ENCODE assay signal across 20 cellular contexts in the genomic region with DNA sequence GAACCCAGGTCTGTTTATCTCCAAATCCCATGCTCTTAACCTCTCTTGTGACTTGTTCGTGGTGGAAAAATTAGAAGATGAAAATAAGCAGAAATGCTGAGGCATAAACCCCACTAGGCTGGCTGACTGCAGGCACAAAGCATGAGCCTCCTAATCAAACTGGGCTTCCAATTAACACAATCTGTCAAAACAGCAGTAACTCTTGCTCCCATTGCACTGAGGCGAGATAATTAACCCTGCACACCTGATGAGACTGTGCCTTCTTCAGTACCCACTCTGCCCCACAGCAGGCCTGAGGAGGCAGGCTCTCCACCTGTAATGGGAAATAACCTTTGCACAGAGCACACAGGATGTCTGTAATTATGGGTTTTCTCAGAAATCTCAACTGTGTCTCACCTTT.
A peak's percentile ranks its signal among the peaks of the same experiment; 100 is the strongest.
DNase-seq lines count a peak whose midpoint lies in the region.
"Had no signal": no experiment of that assay in that cellular context is flagged by ENCODE, and none has a peak within 500 bp of the region (broad histone marks: within the 10 kb centered on the region; RNA-seq: fewer than 3 reads in every experiment).

No MANE protein-coding gene starts in this region.

- peak in 2 of 3 experiments; percentile 49 to 80 for DNase-seq in NCI-H1417 (lab: John Stamatoyannopoulos, UW)
- no peak for DNase-seq in NCI-H1417 treated with DMSO at 0.1 percent for 48 hours (lab: John Stamatoyannopoulos, UW)
- peak; percentile 5 for DNase-seq in NCI-H748 (lab: John Stamatoyannopoulos, UW; ENCODE audit: unreplicated experiment)
- DNase-seq in NCI-H748 treated with DMSO at 0.1 percent for 48 hours (lab: John Stamatoyannopoulos, UW), result no peak
- peak; percentile 52 for DNase-seq in cerebellar cortex (ENCODE audit: low spot score)
- DNase-seq in mesenchymal stem cell, result no peak
- no peak for DNase-seq in NCI-H2107 (lab: John Stamatoyannopoulos, UW)
- no peak for DNase-seq in RPMI8226
- DNase-seq: Caco-2; CD4-positive, CD25-positive, alpha-beta regulatory T cell; CD8-positive, alpha-beta T cell; DMS153; DND-41; GDM1; H9 had no signal

- no peak overlapping the region for H2BK120ac ChIP-seq in mesenchymal stem cell (ENCODE audit: low read depth, low read length)

- H4K8ac ChIP-seq in mesenchymal stem cell (ENCODE audit: low read length), result peak overlapping the region; percentile 23

- H3K27me3 ChIP-seq in mesenchymal stem cell (ENCODE audit: control insufficient read depth in 1 of 2, insufficient read depth in 1 of 2, low read length in 2 of 2), result no peaks in the 10 kb centered on the region
- H3K27me3 ChIP-seq: BLaER1 had no signal

- H2AFZ ChIP-seq in mesenchymal stem cell (ENCODE audit: low read depth, low read length), result no peak overlapping the region
- H2AFZ ChIP-seq: GM23338 had no signal

- H3K27ac ChIP-seq in mesenchymal stem cell (ENCODE audit: low read length, poor library complexity, severe bottlenecking), result no peak overlapping the region
- H3K27ac ChIP-seq: 22Rv1, BLaER1, C4-2B had no signal

- no peaks in the 10 kb centered on the region for H3K9me3 ChIP-seq in mesenchymal stem cell (ENCODE audit: control insufficient read depth, low read length)
- H3K9me3 ChIP-seq: BLaER1, Caco-2 had no signal

- no peak overlapping the region for H3K4ac ChIP-seq in mesenchymal stem cell (ENCODE audit: low read depth in 1 of 2, low read length in 2 of 2)

- H2BK12ac ChIP-seq in mesenchymal stem cell (ENCODE audit: low read length in 2 of 2), result no peak overlapping the region

- H3K36me3 ChIP-seq in mesenchymal stem cell (ENCODE audit: control insufficient read depth in 1 of 2, insufficient read depth in 2 of 2, low read depth in 1 of 2, low read length in 2 of 2), result no peaks in the 10 kb centered on the region
- H3K36me3 ChIP-seq: BLaER1 had no signal

- H3K79me1 ChIP-seq in mesenchymal stem cell (replicated peaks; ENCODE audit: low read length, poor library complexity, severe bottlenecking), result no peaks in the 10 kb centered on the region

- WGBS in mesenchymal stem cell, result 100% methylated on average over 2 of the region's 2 CpGs

- no peak overlapping the region for H3K14ac ChIP-seq in mesenchymal stem cell (ENCODE audit: low read length in 2 of 2)

- H3K4me1 ChIP-seq in mesenchymal stem cell (ENCODE audit: control insufficient read depth, insufficient read depth, low read depth, low read length), result no peaks in the 10 kb centered on the region
- H3K4me1 ChIP-seq: BLaER1, Caco-2 had no signal

- H3K18ac ChIP-seq in mesenchymal stem cell (ENCODE audit: low read depth in 1 of 2, low read length in 2 of 2), result no peak overlapping the region

- no peak overlapping the region for H2AK5ac ChIP-seq in mesenchymal stem cell (ENCODE audit: low read length, severe bottlenecking)

- no peak overlapping the region for H2BK5ac ChIP-seq in mesenchymal stem cell (ENCODE audit: low read depth, low read length, poor library complexity, severe bottlenecking)

- no peak overlapping the region for H3K4me2 ChIP-seq in mesenchymal stem cell (ENCODE audit: low read length, poor library complexity, severe bottlenecking)
- H3K4me2 ChIP-seq: BLaER1, GM23338 had no signal

- no peak overlapping the region for H3K9ac ChIP-seq in mesenchymal stem cell (ENCODE audit: low read length)
- H3K9ac ChIP-seq: BLaER1 had no signal

- no peak overlapping the region for H3K23ac ChIP-seq in mesenchymal stem cell (ENCODE audit: low read length in 2 of 2)

- peak overlapping the region; percentile 39 for H4K91ac ChIP-seq in mesenchymal stem cell (ENCODE audit: low read length)

- H2BK15ac ChIP-seq in mesenchymal stem cell (ENCODE audit: low read depth, poor library complexity, severe bottlenecking), result no peak overlapping the region

- no peak overlapping the region for H3K4me3 ChIP-seq in mesenchymal stem cell (ENCODE audit: insufficient read depth in 1 of 2, low read depth in 1 of 2, low read length in 2 of 2)
- H3K4me3 ChIP-seq: BLaER1, GM12878, GM23338 had no signal

Comparison
In these comparisons a context has a peak if more than half of its experiments do, and no peak if none do; other contexts are left out.
1. DNase-seq: peak in NCI-H1417 (2 of 3), NCI-H748 (single experiment) and cerebellar cortex (single experiment); none in NCI-H1417 treated with DMSO at 0.1 percent for 48 hours (single experiment), NCI-H748 treated with DMSO at 0.1 percent for 48 hours (single experiment), mesenchymal stem cell (single experiment), NCI-H2107 (single experiment) and RPMI8226 (single experiment).